Comparison of ENCODE assay signal across 8 cellular contexts in the genomic region with DNA sequence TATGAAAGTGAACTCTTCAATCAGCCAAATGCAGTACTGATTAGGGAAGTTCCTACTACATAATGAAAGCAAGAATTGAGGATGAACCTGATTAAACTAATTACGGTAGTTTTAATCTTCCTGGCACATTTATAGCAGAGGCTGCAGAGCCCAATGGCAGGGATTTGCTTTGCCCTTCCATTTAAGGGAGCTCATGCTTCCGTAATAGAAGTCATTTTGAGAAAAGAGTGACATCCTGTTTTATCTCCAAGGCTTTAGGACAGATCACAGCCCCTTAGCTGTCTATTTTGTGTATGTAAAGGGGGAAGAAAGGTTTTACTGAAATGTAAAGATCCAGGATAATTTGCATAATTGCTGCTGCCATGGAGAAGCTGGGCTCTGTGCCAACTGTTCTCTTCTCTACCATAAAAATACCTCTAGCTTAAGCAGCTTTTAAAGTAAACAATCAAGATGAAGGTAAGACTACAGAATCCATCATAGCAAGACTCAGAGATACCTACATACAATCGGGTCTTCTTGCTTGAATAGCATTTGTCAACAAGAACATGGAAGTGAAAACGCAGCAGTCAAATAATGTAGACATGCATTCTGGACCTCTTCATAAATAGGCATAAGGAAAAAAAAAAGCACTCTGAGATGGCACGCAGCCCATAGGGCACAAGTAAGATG.
DNase-seq lines count a peak whose midpoint lies in the region; ATAC-seq and TF ChIP-seq lines count a peak whose summit lies in the region.

No MANE protein-coding gene starts in this region.

- dilution Hi-C loops in mammary epithelial cell (cut with HindIII; ENCODE audit: low sequenced_read_pairs), result no loop called here

- 58% methylated on average over 5 of the region's 5 CpGs for WGBS in mammary epithelial cell (ENCODE audit: low coverage, missing lambda C conversion rate)

- H4K20me1 ChIP-seq in BLaER1 treated with 17β-estradiol and CSF1 and Interleukin-3, amounts not matched to agents 10 nM and 100 nM, result peaks cover 29 to 99% (median 94%) of the 10 kb centered on the region in 11 experiments; a peak in 21 of 22 replicates
- no peaks in the 10 kb centered on the region for H4K20me1 ChIP-seq in mammary epithelial cell (ENCODE audit: insufficient read depth, low read length)

- H3K4me3 ChIP-seq in BLaER1 treated with 17β-estradiol and CSF1 and Interleukin-3, amounts not matched to agents 10 nM and 100 nM, result no peak overlapping the region
- no peak overlapping the region for H3K4me3 ChIP-seq in mammary epithelial cell (replicated peaks in 1 of 3; ENCODE audit: insufficient read depth in 1 of 3, low read depth in 2 of 3, low read length in 3 of 3)
- no peak overlapping the region for H3K4me3 ChIP-seq in effector memory CD4-positive, alpha-beta T cell (ENCODE audit: insufficient read depth, low read depth, low read length, poor library complexity, severe bottlenecking)

- TF ChIP-seq CTCF in mammary epithelial cell (conservative IDR thresholded peaks at IDR 0.05 in 1 of 2, IDR thresholded peaks at IDR 0.05 in 1 of 2; ENCODE audit: extremely low read depth in 1 of 2, insufficient read depth in 1 of 2, low read depth in 1 of 2, low read length in 2 of 2), result no peak
- no peak for TF ChIP-seq CTCF in osteocyte (IDR thresholded peaks at IDR 0.05)

- no peak overlapping the region for H2AFZ ChIP-seq in mammary epithelial cell (ENCODE audit: low read depth, low read length)

- H3K4me1 ChIP-seq in BLaER1 treated with 17β-estradiol and CSF1 and Interleukin-3, amounts not matched to agents 10 nM and 100 nM, result peaks cover 9 to 39% (median 15%) of the 10 kb centered on the region in 10 experiments
- H3K4me1 ChIP-seq in mammary epithelial cell (ENCODE audit: insufficient read depth, low read length), result no peaks in the 10 kb centered on the region
- H3K4me1 ChIP-seq in effector memory CD4-positive, alpha-beta T cell (ENCODE audit: control insufficient read depth, insufficient read depth, low read length, poor library complexity, severe bottlenecking), result no peaks in the 10 kb centered on the region

- H3K27ac ChIP-seq in BLaER1 treated with 17β-estradiol and CSF1 and Interleukin-3, amounts not matched to agents 10 nM and 100 nM, result peak overlapping the region in 2 of 11 experiments; percentile 21 to 30; a peak in 2 of 22 replicates
- no peak overlapping the region for H3K27ac ChIP-seq in mammary epithelial cell (ENCODE audit: insufficient read depth, low read depth, low read length)
- no peak overlapping the region for H3K27ac ChIP-seq in effector memory CD4-positive, alpha-beta T cell (ENCODE audit: insufficient read depth, low read length, poor library complexity, severe bottlenecking)

- ATAC-seq in GM21529 (IDR thresholded peaks at IDR 0.05; ENCODE audit: unreplicated experiment) (peak; percentile 47), HG03159 (IDR thresholded peaks at IDR 0.05; ENCODE audit: unreplicated experiment) (no peak), GM18873 (IDR thresholded peaks at IDR 0.05; ENCODE audit: low FRiP score, unreplicated experiment) (no peak)

- peak overlapping the region; percentile 51 for H3K27ac Mint-ChIP-seq in osteocyte (ENCODE audit: unreplicated experiment)

- BruUV-seq in mammary epithelial cell (replicated peaks; lab: Mats Ljungman, UMichigan), result no TSS peak

- H3K4me1 Mint-ChIP-seq in osteocyte (ENCODE audit: unreplicated experiment), result peaks cover 14% of the 10 kb centered on the region

- H3K4me2 ChIP-seq in BLaER1 treated with 17β-estradiol and CSF1 and Interleukin-3, amounts not matched to agents 10 nM and 100 nM, result peak overlapping the region in 10 of 11 experiments; percentile 2 to 75 (median 32); a peak in 15 of 22 replicates
- no peak overlapping the region for H3K4me2 ChIP-seq in mammary epithelial cell (ENCODE audit: insufficient read depth, low read depth, low read length)

- DNase-seq in NCI-H2196 treated with DMSO at 0.1 percent for 48 hours (lab: John Stamatoyannopoulos, UW; ENCODE audit: unreplicated experiment) (peak; percentile 67), mammary epithelial cell (peak; percentile 6), osteocyte (ENCODE audit: extremely low spot score, unreplicated experiment) (no peak)
- DNase-seq in effector memory CD4-positive, alpha-beta T cell, result no peak

- no peak overlapping the region for H3K9ac ChIP-seq in BLaER1 treated with 17β-estradiol and CSF1 and Interleukin-3, amounts not matched to agents 10 nM and 100 nM
- H3K9ac ChIP-seq in mammary epithelial cell (ENCODE audit: insufficient read depth, low read length), result no peak overlapping the region

- no peak overlapping the region for H3K4me3 Mint-ChIP-seq in osteocyte (ENCODE audit: unreplicated experiment)

- in situ Hi-C loops in mammary epithelial cell (cut with MboI; ENCODE audit: low sequenced_read_pairs in 2 of 2), result no loop called here

- H3K9me3 ChIP-seq in BLaER1 treated with 17β-estradiol and CSF1 and Interleukin-3, amounts not matched to agents 10 nM and 100 nM (replicated peaks in 1 of 11), result no peaks in the 10 kb centered on the region
- no peaks in the 10 kb centered on the region for H3K9me3 ChIP-seq in mammary epithelial cell (replicated peaks; ENCODE audit: insufficient read depth, low read length)
- H3K9me3 ChIP-seq in effector memory CD4-positive, alpha-beta T cell (ENCODE audit: control insufficient read depth, low read length), result no peaks in the 10 kb centered on the region

- intact Hi-C loops in mammary epithelial cell (cut with micrococcal nuclease), result loop anchor here (5.0 to 10.0 kb wide), 2 partner anchors 145 to 248 kb away; no protein-coding TSS in a partner anchor

- peaks cover 79% of the 10 kb centered on the region for H3K79me2 ChIP-seq in mammary epithelial cell (ENCODE audit: insufficient read depth, low read length)

- H3K36me3 ChIP-seq in BLaER1 treated with 17β-estradiol and CSF1 and Interleukin-3, amounts not matched to agents 10 nM and 100 nM, result peaks cover 11 to 28% (median 23%) of the 10 kb centered on the region in 11 experiments
- H3K36me3 ChIP-seq in mammary epithelial cell (ENCODE audit: insufficient read depth, low read length), result no peaks in the 10 kb centered on the region
- no peaks in the 10 kb centered on the region for H3K36me3 ChIP-seq in effector memory CD4-positive, alpha-beta T cell (ENCODE audit: control insufficient read depth, insufficient read depth, low read length)

- no peaks in the 10 kb centered on the region for H3K27me3 Mint-ChIP-seq in osteocyte (ENCODE audit: unreplicated experiment)

- no peaks in the 10 kb centered on the region for H3K9me3 Mint-ChIP-seq in osteocyte (ENCODE audit: unreplicated experiment)

- no peaks in the 10 kb centered on the region for H3K27me3 ChIP-seq in BLaER1 treated with 17β-estradiol and CSF1 and Interleukin-3, amounts not matched to agents 10 nM and 100 nM
- no peaks in the 10 kb centered on the region for H3K27me3 ChIP-seq in mammary epithelial cell (ENCODE audit: insufficient read depth, low read length)
- H3K27me3 ChIP-seq in effector memory CD4-positive, alpha-beta T cell (replicated peaks; ENCODE audit: control insufficient read depth, insufficient read depth, low read length, poor library complexity, severe bottlenecking), result no peaks in the 10 kb centered on the region

- CTCF ChIA-PET in mammary epithelial cell (lab: Charles Lee; ENCODE audit: low non-redundant PET), result no interaction called here

- peaks cover 4% of the 10 kb centered on the region for H3K36me3 Mint-ChIP-seq in osteocyte (ENCODE audit: unreplicated experiment)

Comparison
In these comparisons a context has a peak if more than half of its experiments do, and no peak if none do; other contexts are left out.
1. DNase-seq: peak in NCI-H2196 treated with DMSO at 0.1 percent for 48 hours (single experiment) and mammary epithelial cell (single experiment); none in osteocyte (single experiment) and effector memory CD4-positive, alpha-beta T cell (0 of 3).